In genomic region chr3:13479332-13479581, GRCh38 we compare ENCODE assay signal across 8 cellular contexts. TPM values are rescaled to one million over a fixed set of nuclear protein-coding genes. Genes with fewer than 3 reads are reported as not detected.
DNase-seq lines count a peak whose midpoint lies in the region; ATAC-seq and TF ChIP-seq lines count a peak whose summit lies in the region.

No MANE protein-coding gene starts in this region.

- no peak overlapping the region for H3K27ac ChIP-seq in neural cell (ENCODE audit: low read length)
- H3K27ac ChIP-seq in tibial artery = peak overlapping the region; percentile 80 to 89

- no peak overlapping the region for H3K4me2 ChIP-seq in neural cell (ENCODE audit: low read length)

- H3K9me3 Mint-ChIP-seq in Caco-2 (ENCODE audit: unreplicated experiment) = no peaks in the 10 kb centered on the region

- H3K36me3 ChIP-seq in Caco-2 (ENCODE audit: control insufficient read depth, insufficient read depth, low read length) (no peaks in the 10 kb centered on the region), neural cell (ENCODE audit: insufficient read depth, low read length) (no peaks in the 10 kb centered on the region), tibial artery (peaks cover 0 to 7% (median 0%) of the 10 kb centered on the region in 3 donors)

- CTCF ChIA-PET in Caco-2 (lab: Charles Lee) = interaction anchor here (1.4 to 1.7 kb wide), 3 partner anchors 26 to 249 kb away, joined by 7 to 14 read pairs (median 8); no protein-coding TSS in a partner anchor

- 0 out of 2 replicates have a peak, but pooled peaks cover 5% of the 10 kb centered on the region for H3K4me1 ChIP-seq in Caco-2
- peaks cover 0 to 31% (median 11%) of the 10 kb centered on the region in 4 donors for H3K4me1 ChIP-seq in tibial artery

- no peak for TF ChIP-seq CTCF in Caco-2 (IDR thresholded peaks at IDR 0.05; ENCODE audit: insufficient read depth in 1 of 2, low read depth in 1 of 2, low read length in 1 of 2, severe bottlenecking in 1 of 2, unreplicated experiment in 1 of 2)
- no peak for TF ChIP-seq CTCF in fibroblast of the aortic adventitia (IDR thresholded peaks at IDR 0.05; ENCODE audit: insufficient read depth, low read length)
- TF ChIP-seq CTCF in neural cell (IDR thresholded peaks at IDR 0.05; ENCODE audit: poor library complexity, severe bottlenecking) = no peak
- no peak for TF ChIP-seq CTCF in tibial artery (IDR thresholded peaks at IDR 0.05)

- H3K79me2 ChIP-seq in neural cell (replicated peaks; ENCODE audit: insufficient read depth, low read length) = no peaks in the 10 kb centered on the region

- no peaks in the 10 kb centered on the region for H3K9me3 ChIP-seq in Caco-2
- H3K9me3 ChIP-seq in neural cell (ENCODE audit: low read length) = no peaks in the 10 kb centered on the region
- H3K9me3 ChIP-seq in tibial artery = no peaks in the 10 kb centered on the region

- intact Hi-C loops in Caco-2 (cut with micrococcal nuclease; ENCODE audit: unreplicated experiment) (no loop called here), tibial artery (cut with DNase I; ENCODE audit: low total_unique reads) (no loop called here)

- H3K4me3 Mint-ChIP-seq in Caco-2 (ENCODE audit: unreplicated experiment) = peak overlapping the region; percentile 75

- DNase-seq in Caco-2 (no peak), fibroblast of the aortic adventitia (ENCODE audit: low read depth) (no peak), tibial artery (peak in 1 of 2 donors; percentile 41)
- peak; percentile 52 for DNase-seq in activated CD8-positive, alpha-beta memory T cell treated with anti-CD3 and anti-CD28 coated beads, Interleukin-2, amount 50 U/mL, for 4 hours

- no peak overlapping the region for H3K27ac Mint-ChIP-seq in Caco-2 (ENCODE audit: unreplicated experiment)

- H3K36me3 Mint-ChIP-seq in Caco-2 (ENCODE audit: insufficient read depth, unreplicated experiment) = peaks cover 7% of the 10 kb centered on the region

- H3K4me1 Mint-ChIP-seq in Caco-2 (ENCODE audit: low read depth, unreplicated experiment) = no peaks in the 10 kb centered on the region

- POLR2A ChIA-PET in Caco-2 (lab: Charles Lee) = no interaction called here

- TF ChIP-seq EP300 in neural cell (conservative IDR thresholded peaks at IDR 0.05; ENCODE audit: poor library complexity, severe bottlenecking) = no peak

- no peaks in the 10 kb centered on the region for H3F3A ChIP-seq in neural cell (ENCODE audit: insufficient read depth, low read length, poor library complexity, severe bottlenecking)

- peak overlapping the region; percentile 27 for H2AFZ ChIP-seq in neural cell (ENCODE audit: low read depth, low read length)

- H3K9ac ChIP-seq in neural cell (ENCODE audit: low read length) = peak overlapping the region; percentile 62

- peak; percentile 1 for ATAC-seq in HG03280 (IDR thresholded peaks at IDR 0.05; ENCODE audit: unreplicated experiment)
- ATAC-seq in GM21390 (IDR thresholded peaks at IDR 0.05; ENCODE audit: unreplicated experiment) = no peak
- no peak for ATAC-seq in HG02588 (IDR thresholded peaks at IDR 0.05; ENCODE audit: unreplicated experiment)

- H4K20me1 ChIP-seq in neural cell (ENCODE audit: insufficient read depth) = no peaks in the 10 kb centered on the region

- no peaks in the 10 kb centered on the region for H3K27me3 ChIP-seq in Caco-2 (replicated peaks; ENCODE audit: control insufficient read depth, insufficient read depth, low read length)
- no peaks in the 10 kb centered on the region for H3K27me3 ChIP-seq in neural cell (ENCODE audit: insufficient read depth, low read depth, low read length)
- peaks cover 0 to 5% of the 10 kb centered on the region in 2 donors for H3K27me3 ChIP-seq in tibial artery

- H3K27me3 Mint-ChIP-seq in Caco-2 (ENCODE audit: insufficient read depth, unreplicated experiment) = no peaks in the 10 kb centered on the region

- H3K4me3 ChIP-seq in Caco-2 (ENCODE audit: low read depth, low read length) (peak overlapping the region; percentile 71), fibroblast of the aortic adventitia (ENCODE audit: low read depth, low read length) (peak overlapping the region; percentile 78), neural cell (ENCODE audit: low read length) (peak overlapping the region; percentile 70), tibial artery (peak overlapping the region; percentile 65 to 76)

- no TSS peak for BruUV-seq in Caco-2 (replicated peaks; lab: Mats Ljungman, UMichigan)

- H3K9me2 ChIP-seq in neural cell (ENCODE audit: insufficient read depth, low read length) = no peaks in the 10 kb centered on the region

- no peak for TF ChIP-seq RAD21 in neural cell (conservative IDR thresholded peaks at IDR 0.05)

TF ChIP-seq in neural cell, 6 proteins besides CTCF, POLR2A, EP300 and RAD21:
- no peak for TF ChIP-seq POLR2AphosphoS5 (IDR thresholded peaks at IDR 0.05)
- no peak for TF ChIP-seq SMC3 (conservative IDR thresholded peaks at IDR 0.05; ENCODE audit: poor library complexity)
- no peak for TF ChIP-seq MXI1 (conservative IDR thresholded peaks at IDR 0.05; ENCODE audit: poor library complexity, severe bottlenecking)
- TF ChIP-seq TAF1 (IDR thresholded peaks at IDR 0.05; ENCODE audit: low read depth) = no peak
- TF ChIP-seq REST (IDR thresholded peaks at IDR 0.05; ENCODE audit: borderline replicate concordance) = no peak
- TF ChIP-seq EZH2 (IDR thresholded peaks at IDR 0.05; ENCODE audit: borderline replicate concordance, insufficient read depth, low read length, poor library complexity, severe bottlenecking) = no peak

RNA-seq across cellular contexts. Expression of gene HDAC11, which starts 0.8 kb away (rescaled TPM):
- total RNA-seq in Caco-2 (2022) (10.5 and 10.9 TPM in 2 replicates), fibroblast of the aortic adventitia (ENCODE audit: low replicate concordance) (3.9 and 5.2 TPM in 2 replicates)
- 14.8 and 18.3 TPM in 2 replicates for polyA plus RNA-seq in neural cell
- polyA minus RNA-seq in neural cell = 10.7 and 11.3 TPM in 2 replicates

RNA-seq across cellular contexts. Expression of gene NUP210, which starts 59.1 kb away (rescaled TPM):
- total RNA-seq in Caco-2 (2022) = 58.5 and 63.7 TPM in 2 replicates
- 0.33 and 0.45 TPM in 2 replicates for total RNA-seq in fibroblast of the aortic adventitia (ENCODE audit: low replicate concordance)
- polyA plus RNA-seq in neural cell = 8.2 and 14.4 TPM in 2 replicates
- 34.0 and 36.3 TPM in 2 replicates for polyA minus RNA-seq in neural cell

Comparison
In these comparisons a context has a peak if more than half of its experiments do, and no peak if none do; other contexts are left out.
1. RNA of gene NUP210, which starts 59.1 kb away (total RNA-seq): 58.5 to 63.7 TPM in Caco-2; 0.33 to 0.45 TPM in fibroblast of the aortic adventitia; every median in the first group is over 10 times any median in the second.
2. Peak in every context shown above with its lines, with median percentiles within 50 percentile points of each other: H3K4me3 ChIP-seq.